In genomic region chrX:72238183-72238582, GRCh38 we compare ENCODE assay signal across 1 cellular context.
TF ChIP-seq lines count a peak whose summit lies in the region.

No MANE protein-coding gene starts in this region.

TF ChIP-seq in K562, 482 proteins besides CTCF, POLR2A, EP300 and RAD21:
- no peak for TF ChIP-seq FUS (optimal IDR thresholded peaks at IDR 0.05; ENCODE audit: low read depth, low read length)
- TF ChIP-seq ZNF146 (CRISPR knock-in tag; IDR thresholded peaks at IDR 0.05; ENCODE audit: unreplicated experiment), result no peak
- TF ChIP-seq ZNF512 (tag; IDR thresholded peaks at IDR 0.05), result no peak
- no peak for TF ChIP-seq ZNF551 (CRISPR knock-in tag; IDR thresholded peaks at IDR 0.05)
- TF ChIP-seq KDM1A (IDR thresholded peaks at IDR 0.05), result no peak
- TF ChIP-seq HMBOX1 (IDR thresholded peaks at IDR 0.05), result no peak
- no peak for TF ChIP-seq COPS2 (conservative IDR thresholded peaks at IDR 0.05)
